Comparison of ENCODE assay signal across 8 cellular contexts in the genomic region with DNA sequence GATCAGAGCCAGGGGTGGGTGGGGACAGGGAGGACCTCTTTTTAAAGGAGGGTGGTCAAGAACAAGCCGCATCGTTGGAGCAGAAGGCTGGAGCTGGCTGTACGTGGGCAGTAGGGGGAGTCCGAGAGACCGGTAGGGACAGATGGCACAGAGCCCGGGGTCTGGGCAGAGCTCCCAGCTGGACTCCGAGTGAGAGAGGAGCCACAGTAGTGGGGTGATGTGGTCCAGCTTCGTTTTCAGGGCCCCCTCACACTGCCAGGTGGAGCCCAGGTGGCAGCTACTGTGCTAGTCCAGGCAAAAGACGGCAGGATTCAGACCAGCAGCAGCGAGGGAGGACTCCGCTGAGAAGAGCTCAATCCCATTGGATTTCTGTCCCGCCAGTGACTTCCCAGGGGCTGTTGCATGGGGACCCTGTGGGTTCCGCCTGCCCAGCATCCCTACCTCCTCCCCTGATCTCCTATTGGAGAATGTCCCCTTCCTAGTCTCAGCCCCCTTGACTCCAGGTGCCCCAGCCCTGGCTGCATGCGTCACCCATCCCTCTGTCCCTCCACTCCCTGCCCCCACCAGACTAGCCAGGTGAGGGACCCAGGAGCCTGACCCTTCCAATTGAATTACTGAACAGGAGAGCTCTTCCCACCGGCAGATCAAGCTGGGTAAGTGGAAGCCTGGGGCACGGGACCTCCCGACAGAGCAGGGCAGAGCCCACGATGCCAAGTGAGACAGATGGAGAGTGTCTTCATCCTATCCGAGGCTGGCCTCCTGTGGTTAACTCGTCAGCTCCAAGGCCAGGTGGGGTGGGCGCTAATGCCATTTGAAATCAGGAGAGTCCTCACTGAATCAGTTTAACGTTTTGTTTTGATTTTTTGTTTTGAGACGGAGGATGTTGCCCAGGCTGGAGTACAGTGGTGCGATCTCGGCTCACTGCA. TPM values are rescaled to one million over a fixed set of nuclear protein-coding genes. Genes with fewer than 3 reads are reported as not detected.
DNase-seq lines count a peak whose midpoint lies in the region; ATAC-seq, FAIRE-seq and TF ChIP-seq lines count a peak whose summit lies in the region.

No MANE protein-coding gene starts in this region.

- H3K4me3 Mint-ChIP-seq in nephron, result no peak overlapping the region

- POLR2A ChIA-PET in AG04450 (lab: Yijun Ruan, JAX), result interaction anchor here (0.9 kb wide), 1 partner anchor 129 kb away, joined by 4 read pairs; the partner anchor contains the start of genes IDH3G and SSR4

- peaks cover 36% of the 10 kb centered on the region for H3K4me1 ChIP-seq in effector memory CD4-positive, alpha-beta T cell (ENCODE audit: control insufficient read depth, insufficient read depth, low read length, poor library complexity, severe bottlenecking)

- DNase-seq in AG04450 (ENCODE audit: low read depth, low spot score) (peak; percentile 20), GM12891 (ENCODE audit: insufficient read length, low spot score) (no peak), RPMI8226 (peak; percentile 74), NCI-H187 (lab: John Stamatoyannopoulos, UW) (no peak)
- DNase-seq in effector memory CD4-positive, alpha-beta T cell, result no peak

- H3K27me3 ChIP-seq in AG04450 (ENCODE audit: control insufficient read depth, insufficient read depth, low read length), result peaks cover 2% of the 10 kb centered on the region
- no peaks in the 10 kb centered on the region for H3K27me3 ChIP-seq in effector memory CD4-positive, alpha-beta T cell (replicated peaks; ENCODE audit: control insufficient read depth, insufficient read depth, low read length, poor library complexity, severe bottlenecking)

- peaks cover 15% of the 10 kb centered on the region for H3K4me1 Mint-ChIP-seq in nephron

- no peaks in the 10 kb centered on the region for H3K9me3 ChIP-seq in AG04450 (ENCODE audit: control insufficient read depth, insufficient read depth, low read length)
- no peaks in the 10 kb centered on the region for H3K9me3 ChIP-seq in effector memory CD4-positive, alpha-beta T cell (ENCODE audit: control insufficient read depth, low read length)

- TF ChIP-seq POLR2A in GM12891 (IDR thresholded peaks at IDR 0.05; ENCODE audit: low read depth, low read length), result no peak

- peak overlapping the region in 2 of 3 experiments; percentile 19 to 26 for H3K27ac Mint-ChIP-seq in nephron

- FAIRE-seq in GM12891 (lab: Jason Lieb, UNC), result peak; percentile 94

- H3K36me3 Mint-ChIP-seq in nephron (ENCODE audit: low read depth), result no peaks in the 10 kb centered on the region

- no peak overlapping the region for H3K27ac ChIP-seq in AG04450 (ENCODE audit: low read depth, low read length)
- H3K27ac ChIP-seq in effector memory CD4-positive, alpha-beta T cell (ENCODE audit: insufficient read depth, low read length, poor library complexity, severe bottlenecking), result peak overlapping the region; percentile 98

- peaks cover 4% of the 10 kb centered on the region for H3K9me3 Mint-ChIP-seq in nephron

- peaks cover 3% of the 10 kb centered on the region for H3K27me3 Mint-ChIP-seq in nephron (ENCODE audit: low read depth)

- peaks cover 13% of the 10 kb centered on the region for H3K36me3 ChIP-seq in effector memory CD4-positive, alpha-beta T cell (ENCODE audit: control insufficient read depth, insufficient read depth, low read length)

- peak; percentile 56 for TF ChIP-seq CTCF in AG04450 (IDR thresholded peaks at IDR 0.05; ENCODE audit: low read depth, low read length)
- TF ChIP-seq CTCF in nephron (IDR thresholded peaks at IDR 0.05; ENCODE audit: unreplicated experiment in 3 of 3), result peak; percentile 15 to 29 (median 28)

- ATAC-seq in GM21723 (IDR thresholded peaks at IDR 0.05; ENCODE audit: unreplicated experiment) (no peak), GM18517 (IDR thresholded peaks at IDR 0.05; ENCODE audit: unreplicated experiment) (no peak)

- CTCF ChIA-PET in AG04450 (lab: Charles Lee), result interaction anchor here (1.0 to 2.8 kb wide), 10 partner anchors 10 to 188 kb away, joined by 3 to 13 read pairs (median 4); partner anchors contain the start of genes IDH3G and SSR4

- no peak overlapping the region for H3K4me3 ChIP-seq in AG04450 (ENCODE audit: low read depth, low read length)
- no peak overlapping the region for H3K4me3 ChIP-seq in effector memory CD4-positive, alpha-beta T cell (ENCODE audit: insufficient read depth, low read depth, low read length, poor library complexity, severe bottlenecking)

TF ChIP-seq in GM12891, 5 proteins besides CTCF, POLR2A, EP300 and RAD21:
- TF ChIP-seq SPI1 (IDR thresholded peaks at IDR 0.05; ENCODE audit: low read depth, low read length) (no peak), POLR2AphosphoS5 (IDR thresholded peaks at IDR 0.05; ENCODE audit: low read depth, low read length) (no peak), TAF1 (IDR thresholded peaks at IDR 0.05; ENCODE audit: low read depth, low read length) (no peak), PAX5 (IDR thresholded peaks at IDR 0.05; ENCODE audit: insufficient read depth, low read length, severe bottlenecking) (no peak), POU2F2 (IDR thresholded peaks at IDR 0.05; ENCODE audit: low read depth, low read length) (no peak)
TF ChIP-seq in GM12891: peak in this region for 0.

RNA-seq across cellular contexts. Expression of gene ARHGAP4, which starts 2.9 kb away (rescaled TPM):
- polyA plus RNA-seq in AG04450 (2011; rRNA removed), result 0.12 and 0.16 TPM in 2 replicates
- polyA minus RNA-seq in AG04450 (2011; rRNA and poly(A)+ RNA removed), result 0.69 TPM in 1 of 2 replicates, not detected in the other
- polyA plus RNA-seq in GM12891 (2012; ENCODE audit: low read depth, missing spikeins), result 57.8 TPM

RNA-seq across cellular contexts. Expression of gene NAA10, which starts 11.6 kb away (rescaled TPM):
- 42.9 and 63.4 TPM in 2 replicates for polyA plus RNA-seq in AG04450 (2011; rRNA removed)
- 43.7 and 49.1 TPM in 2 replicates for polyA minus RNA-seq in AG04450 (2011; rRNA and poly(A)+ RNA removed)
- polyA plus RNA-seq in GM12891 (2012; ENCODE audit: low read depth, missing spikeins), result 87.7 TPM

RNA-seq across cellular contexts. Expression of gene AVPR2, which starts 18.7 kb away (rescaled TPM):
- not detected in 2 replicates for polyA plus RNA-seq in AG04450 (2011; rRNA removed)
- not detected in 2 replicates for polyA minus RNA-seq in AG04450 (2011; rRNA and poly(A)+ RNA removed)
- polyA plus RNA-seq in GM12891 (2012; ENCODE audit: low read depth, missing spikeins), result 0.44 TPM

RNA-seq across cellular contexts. Expression of gene RENBP, which starts 21.2 kb away (rescaled TPM):
- 0.14 and 0.16 TPM in 2 replicates for polyA plus RNA-seq in AG04450 (2011; rRNA removed)
- 0.18 TPM in 1 of 2 replicates, not detected in the other for polyA minus RNA-seq in AG04450 (2011; rRNA and poly(A)+ RNA removed)
- 9.8 TPM for polyA plus RNA-seq in GM12891 (2012; ENCODE audit: low read depth, missing spikeins)

RNA-seq across cellular contexts. Expression of gene L1CAM, which starts 37.2 kb away (rescaled TPM):
- polyA plus RNA-seq in AG04450 (2011; rRNA removed), result 0.06 and 0.10 TPM in 2 replicates
- 0.14 TPM in 1 of 2 replicates, not detected in the other for polyA minus RNA-seq in AG04450 (2011; rRNA and poly(A)+ RNA removed)
- 0.36 TPM for polyA plus RNA-seq in GM12891 (2012; ENCODE audit: low read depth, missing spikeins)

Comparison
In these comparisons a context has a peak if more than half of its experiments do, and no peak if none do; other contexts are left out.
1. DNase-seq: peak in AG04450 (single experiment) and RPMI8226 (single experiment); none in GM12891 (single experiment), effector memory CD4-positive, alpha-beta T cell (0 of 3) and NCI-H187 (0 of 2).